ENCODE assay signal across 25 cellular contexts in genomic region chrX:19156223-19156622, GRCh38. TPM values are rescaled to one million over a fixed set of nuclear protein-coding genes. Genes with fewer than 3 reads are reported as not detected.
DNase-seq lines count a peak whose midpoint lies in the region; FAIRE-seq and TF ChIP-seq lines count a peak whose summit lies in the region.
"Had no signal": no experiment of that assay in that cellular context is flagged by ENCODE, and none has a peak within 500 bp of the region (broad histone marks: within the 10 kb centered on the region; RNA-seq: fewer than 3 reads in every experiment).

No MANE protein-coding gene starts in this region.

- H3K27me3 Mint-ChIP-seq in glutamatergic neuron (ENCODE audit: unreplicated experiment): peaks cover 2% of the 10 kb centered on the region

- H3K4me3 ChIP-seq in foreskin fibroblast (ENCODE audit: low read depth in 1 of 2, low read length in 2 of 2): no peak overlapping the region
- H3K4me3 ChIP-seq: right atrium auricular region, upper lobe of right lung had no signal

- H3K36me3 Mint-ChIP-seq in glutamatergic neuron (ENCODE audit: unreplicated experiment): no peaks in the 10 kb centered on the region

- FAIRE-seq in urothelium cell line (lab: Jason Lieb, UNC): no peak
- FAIRE-seq: G401.6, GM12891 had no signal

- H3K27ac Mint-ChIP-seq in glutamatergic neuron (ENCODE audit: unreplicated experiment): no peak overlapping the region
- H3K27ac Mint-ChIP-seq: activated naive CD4-positive, alpha-beta T cell treated with anti-CD3 and anti-CD28 coated beads for 36 hours; stimulated activated naive CD8-positive, alpha-beta T cell treated with anti-CD3 and anti-CD28 coated beads, Interleukin-15, amount 100 ng/mL, for 72 hours had no signal

- H3K4me3 Mint-ChIP-seq in glutamatergic neuron (ENCODE audit: unreplicated experiment): no peak overlapping the region
- H3K4me3 Mint-ChIP-seq: activated naive CD4-positive, alpha-beta T cell treated with anti-CD3 and anti-CD28 coated beads for 36 hours; stimulated activated naive CD8-positive, alpha-beta T cell treated with anti-CD3 and anti-CD28 coated beads, Interleukin-15, amount 100 ng/mL, for 72 hours had no signal

- no peaks in the 10 kb centered on the region for H3K9me3 Mint-ChIP-seq in glutamatergic neuron (ENCODE audit: unreplicated experiment)
- H3K9me3 Mint-ChIP-seq: activated naive CD4-positive, alpha-beta T cell treated with anti-CD3 and anti-CD28 coated beads for 36 hours had no signal

- no peak for TF ChIP-seq CTCF in AG09319 (IDR thresholded peaks at IDR 0.05; ENCODE audit: low read depth, low read length)
- TF ChIP-seq CTCF in foreskin fibroblast (IDR thresholded peaks at IDR 0.05; ENCODE audit: low read depth, low read length): no peak
- no peak for TF ChIP-seq CTCF in glutamatergic neuron (IDR thresholded peaks at IDR 0.05; ENCODE audit: partially characterized antibody, unreplicated experiment)

- no peak overlapping the region for H3K27ac ChIP-seq in substantia nigra (ENCODE audit: low read depth, low read length, poor library complexity, severe bottlenecking)
- H3K27ac ChIP-seq: neutrophil, right atrium auricular region, upper lobe of right lung had no signal

- DNase-seq in AG09319 (ENCODE audit: extremely low read depth, low read depth) (peak; percentile 2), H4 (ENCODE audit: low spot score) (peak; percentile 4), SW480 (ENCODE audit: low spot score) (peak; percentile 11), foreskin fibroblast (peak; percentile 3 to 68), substantia nigra (lab: John Stamatoyannopoulos, UW) (no peak), urothelium cell line (ENCODE audit: low spot score) (no peak), glutamatergic neuron (no peak)
- no peak for DNase-seq in activated CD4-positive, alpha-beta T cell treated with anti-CD3 and anti-CD28 coated beads, Interleukin-2, amount 50 U/mL, for 1 hour
- DNase-seq: activated CD4-positive, alpha-beta T cell treated with anti-CD3 and anti-CD28 coated beads, Interleukin-2, amount 50 U/mL, for 48 hours; activated naive CD4-positive, alpha-beta T cell treated with anti-CD3 and anti-CD28 coated beads for 36 hours; activated T-cell treated with anti-CD3 and anti-CD28 coated beads, Interleukin-2, amount 50 U/mL, for 1 hour; aorta; COR-L47; foreskin melanocyte; Kasumi-1; NCI-H2227 treated with DMSO at 0.1 percent for 48 hours; NK-92 treated with Interleukin-12 subunit alpha and Interleukin-12 subunit beta, amount 100 ng/mL, for 24 hours; stimulated activated naive CD8-positive, alpha-beta T cell treated with anti-CD3 and anti-CD28 coated beads, Interleukin-15, amount 100 ng/mL, for 72 hours; T-helper 1 cell; upper lobe of right lung had no signal

- H3K4me1 Mint-ChIP-seq in glutamatergic neuron (ENCODE audit: low read depth, unreplicated experiment): no peaks in the 10 kb centered on the region
- H3K4me1 Mint-ChIP-seq: stimulated activated naive CD8-positive, alpha-beta T cell treated with anti-CD3 and anti-CD28 coated beads, Interleukin-15, amount 100 ng/mL, for 72 hours had no signal

RNA-seq across cellular contexts. Expression of gene ADGRG2, which starts 34.0 kb away (rescaled TPM):
- total RNA-seq in H4 (2014; rRNA removed; shearing (Covaris generic)): 0.58 and 1.2 TPM in 2 replicates
- total RNA-seq in glutamatergic neuron (ENCODE audit: unreplicated experiment): 0.39 TPM
- total RNA-seq: activated naive CD4-positive, alpha-beta T cell treated with anti-CD3 and anti-CD28 coated beads for 36 hours; HT-29 had no signal

Comparison
In these comparisons a context has a peak if more than half of its experiments do, and no peak if none do; other contexts are left out.
1. DNase-seq: peak in AG09319 (single experiment), H4 (single experiment), SW480 (single experiment) and foreskin fibroblast (2 of 2); none in substantia nigra (0 of 49), activated CD4-positive, alpha-beta T cell treated with anti-CD3 and anti-CD28 coated beads, Interleukin-2, amount 50 U/mL, for 1 hour (single experiment), urothelium cell line (single experiment) and glutamatergic neuron (single experiment).